1 cellular context compared by ENCODE assay signal in genomic region chr15:76916369-76916768, GRCh38.
TF ChIP-seq lines count a peak whose summit lies in the region.

No MANE protein-coding gene starts in this region.

TF ChIP-seq in GM23338, 12 proteins besides CTCF, POLR2A, EP300 and RAD21 (continued from another document):
- TF ChIP-seq, protein P1, sequence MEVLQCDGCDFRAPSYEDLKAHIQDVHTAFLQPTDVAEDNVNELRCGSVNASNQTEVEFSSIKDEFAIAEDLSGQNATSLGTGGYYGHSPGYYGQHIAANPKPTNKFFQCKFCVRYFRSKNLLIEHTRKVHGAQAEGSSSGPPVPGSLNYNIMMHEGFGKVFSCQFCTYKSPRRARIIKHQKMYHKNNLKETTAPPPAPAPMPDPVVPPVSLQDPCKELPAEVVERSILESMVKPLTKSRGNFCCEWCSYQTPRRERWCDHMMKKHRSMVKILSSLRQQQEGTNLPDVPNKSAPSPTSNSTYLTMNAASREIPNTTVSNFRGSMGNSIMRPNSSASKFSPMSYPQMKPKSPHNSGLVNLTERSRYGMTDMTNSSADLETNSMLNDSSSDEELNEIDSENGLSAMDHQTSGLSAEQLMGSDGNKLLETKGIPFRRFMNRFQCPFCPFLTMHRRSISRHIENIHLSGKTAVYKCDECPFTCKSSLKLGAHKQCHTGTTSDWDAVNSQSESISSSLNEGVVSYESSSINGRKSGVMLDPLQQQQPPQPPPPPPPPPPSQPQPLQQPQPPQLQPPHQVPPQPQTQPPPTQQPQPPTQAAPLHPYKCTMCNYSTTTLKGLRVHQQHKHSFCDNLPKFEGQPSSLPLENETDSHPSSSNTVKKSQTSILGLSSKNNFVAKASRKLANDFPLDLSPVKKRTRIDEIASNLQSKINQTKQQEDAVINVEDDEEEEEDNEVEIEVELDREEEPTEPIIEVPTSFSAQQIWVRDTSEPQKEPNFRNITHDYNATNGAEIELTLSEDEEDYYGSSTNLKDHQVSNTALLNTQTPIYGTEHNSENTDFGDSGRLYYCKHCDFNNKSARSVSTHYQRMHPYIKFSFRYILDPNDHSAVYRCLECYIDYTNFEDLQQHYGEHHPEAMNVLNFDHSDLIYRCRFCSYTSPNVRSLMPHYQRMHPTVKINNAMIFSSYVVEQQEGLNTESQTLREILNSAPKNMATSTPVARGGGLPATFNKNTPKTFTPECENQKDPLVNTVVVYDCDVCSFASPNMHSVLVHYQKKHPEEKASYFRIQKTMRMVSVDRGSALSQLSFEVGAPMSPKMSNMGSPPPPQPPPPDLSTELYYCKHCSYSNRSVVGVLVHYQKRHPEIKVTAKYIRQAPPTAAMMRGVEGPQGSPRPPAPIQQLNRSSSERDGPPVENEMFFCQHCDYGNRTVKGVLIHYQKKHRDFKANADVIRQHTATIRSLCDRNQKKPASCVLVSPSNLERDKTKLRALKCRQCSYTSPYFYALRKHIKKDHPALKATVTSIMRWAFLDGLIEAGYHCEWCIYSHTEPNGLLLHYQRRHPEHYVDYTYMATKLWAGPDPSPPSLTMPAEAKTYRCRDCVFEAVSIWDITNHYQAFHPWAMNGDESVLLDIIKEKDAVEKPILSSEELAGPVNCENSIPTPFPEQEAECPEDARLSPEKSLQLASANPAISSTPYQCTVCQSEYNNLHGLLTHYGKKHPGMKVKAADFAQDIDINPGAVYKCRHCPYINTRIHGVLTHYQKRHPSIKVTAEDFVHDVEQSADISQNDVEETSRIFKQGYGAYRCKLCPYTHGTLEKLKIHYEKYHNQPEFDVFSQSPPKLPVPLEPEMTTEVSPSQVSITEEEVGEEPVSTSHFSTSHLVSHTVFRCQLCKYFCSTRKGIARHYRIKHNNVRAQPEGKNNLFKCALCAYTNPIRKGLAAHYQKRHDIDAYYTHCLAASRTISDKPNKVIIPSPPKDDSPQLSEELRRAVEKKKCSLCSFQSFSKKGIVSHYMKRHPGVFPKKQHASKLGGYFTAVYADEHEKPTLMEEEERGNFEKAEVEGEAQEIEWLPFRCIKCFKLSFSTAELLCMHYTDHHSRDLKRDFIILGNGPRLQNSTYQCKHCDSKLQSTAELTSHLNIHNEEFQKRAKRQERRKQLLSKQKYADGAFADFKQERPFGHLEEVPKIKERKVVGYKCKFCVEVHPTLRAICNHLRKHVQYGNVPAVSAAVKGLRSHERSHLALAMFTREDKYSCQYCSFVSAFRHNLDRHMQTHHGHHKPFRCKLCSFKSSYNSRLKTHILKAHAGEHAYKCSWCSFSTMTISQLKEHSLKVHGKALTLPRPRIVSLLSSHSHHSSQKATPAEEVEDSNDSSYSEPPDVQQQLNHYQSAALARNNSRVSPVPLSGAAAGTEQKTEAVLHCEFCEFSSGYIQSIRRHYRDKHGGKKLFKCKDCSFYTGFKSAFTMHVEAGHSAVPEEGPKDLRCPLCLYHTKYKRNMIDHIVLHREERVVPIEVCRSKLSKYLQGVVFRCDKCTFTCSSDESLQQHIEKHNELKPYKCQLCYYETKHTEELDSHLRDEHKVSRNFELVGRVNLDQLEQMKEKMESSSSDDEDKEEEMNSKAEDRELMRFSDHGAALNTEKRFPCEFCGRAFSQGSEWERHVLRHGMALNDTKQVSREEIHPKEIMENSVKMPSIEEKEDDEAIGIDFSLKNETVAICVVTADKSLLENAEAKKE (CRISPR knock-in tag; IDR thresholded peaks at IDR 0.05) = no peak
- TF ChIP-seq STAT1 (IDR thresholded peaks at IDR 0.05; ENCODE audit: unreplicated experiment) (no peak), CREB1 (CRISPR knock-in tag; IDR thresholded peaks at IDR 0.05; ENCODE audit: low read depth) (no peak), POLR2AphosphoS5 (IDR thresholded peaks at IDR 0.05; ENCODE audit: low read depth) (no peak)
- TF ChIP-seq, protein P2, sequence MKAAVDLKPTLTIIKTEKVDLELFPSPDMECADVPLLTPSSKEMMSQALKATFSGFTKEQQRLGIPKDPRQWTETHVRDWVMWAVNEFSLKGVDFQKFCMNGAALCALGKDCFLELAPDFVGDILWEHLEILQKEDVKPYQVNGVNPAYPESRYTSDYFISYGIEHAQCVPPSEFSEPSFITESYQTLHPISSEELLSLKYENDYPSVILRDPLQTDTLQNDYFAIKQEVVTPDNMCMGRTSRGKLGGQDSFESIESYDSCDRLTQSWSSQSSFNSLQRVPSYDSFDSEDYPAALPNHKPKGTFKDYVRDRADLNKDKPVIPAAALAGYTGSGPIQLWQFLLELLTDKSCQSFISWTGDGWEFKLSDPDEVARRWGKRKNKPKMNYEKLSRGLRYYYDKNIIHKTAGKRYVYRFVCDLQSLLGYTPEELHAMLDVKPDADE (IDR thresholded peaks at IDR 0.05) = no peak
